ENCODE assay signal across 8 cellular contexts in the genomic region with DNA sequence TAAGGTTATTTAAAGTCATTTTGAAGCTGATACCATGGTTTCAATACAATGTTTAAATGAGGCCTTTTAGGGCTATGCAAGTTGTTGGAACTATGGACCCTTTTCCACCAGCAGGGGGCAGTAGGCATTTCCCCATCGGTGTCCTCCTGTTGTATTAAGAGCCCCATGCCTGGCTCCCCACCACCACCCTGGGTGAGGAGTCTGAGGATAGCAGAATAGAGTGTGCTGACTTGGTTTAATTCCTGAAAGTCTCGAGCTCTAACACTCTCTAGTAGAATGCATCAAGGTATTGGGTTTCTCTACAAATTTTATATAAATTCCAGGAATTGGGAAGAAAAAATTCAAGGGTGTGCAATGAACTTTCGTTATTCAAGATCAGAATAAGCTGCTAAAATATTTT.
DNase-seq lines count a peak whose midpoint lies in the region; ATAC-seq, FAIRE-seq and TF ChIP-seq lines count a peak whose summit lies in the region.

No MANE protein-coding gene starts in this region.

- no peak for TF ChIP-seq EP300 in sigmoid colon (IDR thresholded peaks at IDR 0.05)

- no peak for FAIRE-seq in RCC 7860 (lab: Jason Lieb, UNC)

- no peaks in the 10 kb centered on the region for H3K4me1 Mint-ChIP-seq in activated naive CD4-positive, alpha-beta T cell treated with anti-CD3 and anti-CD28 coated beads for 36 hours (ENCODE audit: low read depth)

- intact Hi-C loops in activated naive CD4-positive, alpha-beta T cell treated with anti-CD3 and anti-CD28 coated beads for 36 hours (cut with micrococcal nuclease), result loop anchor here (1.0 to 5.0 kb wide), 6 partner anchors 21 to 384 kb away; a partner anchor contains a TSS
- intact Hi-C loops in left cardiac atrium (cut with DNase I), result loop anchor here in 1 of 2 donors (5.0 kb wide), 1 partner anchor 238 kb away; no protein-coding TSS in a partner anchor
- intact Hi-C loops in sigmoid colon (cut with DNase I), result no loop called here

- H3K27ac ChIP-seq in sigmoid colon, result no peak overlapping the region

- H3K9me3 Mint-ChIP-seq in activated naive CD4-positive, alpha-beta T cell treated with anti-CD3 and anti-CD28 coated beads for 36 hours, result no peaks in the 10 kb centered on the region

- CTCF ChIA-PET in activated naive CD4-positive, alpha-beta T cell treated with anti-CD3 and anti-CD28 coated beads for 36 hours (lab: Charles Lee), result interaction anchor here (0.7 to 2.4 kb wide), 20 partner anchors 10 to 383 kb away, joined by 3 to 10 read pairs (median 4); no protein-coding TSS in a partner anchor

- H3K4me3 ChIP-seq in sigmoid colon, result no peak overlapping the region

- no peaks in the 10 kb centered on the region for H3K9me3 ChIP-seq in sigmoid colon

- no peaks in the 10 kb centered on the region for H3K36me3 Mint-ChIP-seq in activated naive CD4-positive, alpha-beta T cell treated with anti-CD3 and anti-CD28 coated beads for 36 hours (ENCODE audit: low read depth)

- ATAC-seq in GM19328 (IDR thresholded peaks at IDR 0.05; ENCODE audit: unreplicated experiment) (peak; percentile 78), HG03280 (IDR thresholded peaks at IDR 0.05; ENCODE audit: unreplicated experiment) (peak; percentile 79), left cardiac atrium (peak; percentile 36 to 54)

- TF ChIP-seq POLR2A in sigmoid colon (IDR thresholded peaks at IDR 0.05), result no peak

- no peak overlapping the region for H3K4me3 Mint-ChIP-seq in activated naive CD4-positive, alpha-beta T cell treated with anti-CD3 and anti-CD28 coated beads for 36 hours

- peaks cover 6% of the 10 kb centered on the region for H3K27me3 Mint-ChIP-seq in activated naive CD4-positive, alpha-beta T cell treated with anti-CD3 and anti-CD28 coated beads for 36 hours (ENCODE audit: low read depth)

- no peaks in the 10 kb centered on the region for H3K36me3 ChIP-seq in sigmoid colon

- peak in 3 of 4 experiments; percentile 15 to 43 (median 28) for TF ChIP-seq CTCF in sigmoid colon (IDR thresholded peaks at IDR 0.05)

- peak; percentile 61 for DNase-seq in COLO829 (ENCODE audit: low spot score)
- DNase-seq in RCC 7860 (ENCODE audit: low spot score), result peak; percentile 74
- DNase-seq in activated naive CD4-positive, alpha-beta T cell treated with anti-CD3 and anti-CD28 coated beads for 36 hours, result peak; percentile 91
- DNase-seq in left cardiac atrium, result peak; percentile 72
- DNase-seq in sigmoid colon, result peak; percentile 83
- no peak for DNase-seq in NCI-H510A (lab: John Stamatoyannopoulos, UW)

- no peak overlapping the region for H3K27ac Mint-ChIP-seq in activated naive CD4-positive, alpha-beta T cell treated with anti-CD3 and anti-CD28 coated beads for 36 hours

- no peaks in the 10 kb centered on the region for H3K27me3 ChIP-seq in sigmoid colon

- 32 to 33% methylated on average over 3 of the region's 3 CpGs for WGBS in sigmoid colon, 2 donors

- H3K4me1 ChIP-seq in sigmoid colon, result peaks cover 0 to 47% (median 29%) of the 10 kb centered on the region in 4 donors
